Comparison of ENCODE assay signal across 5 cellular contexts in genomic region chrX:145823132-145823531, GRCh38. TPM values are rescaled to one million over a fixed set of nuclear protein-coding genes. Genes with fewer than 3 reads are reported as not detected.
"Had no signal": no experiment of that assay in that cellular context is flagged by ENCODE, and none has a peak within 500 bp of the region (broad histone marks: within the 10 kb centered on the region; RNA-seq: fewer than 3 reads in every experiment).

No MANE protein-coding gene starts in this region.

- H3K27ac Mint-ChIP-seq: GM23338, H9 had no signal

- DNase-seq: H9, HCEC 1CT, IMR-90 had no signal

- ATAC-seq: GM23338 had no signal

- H2AFZ ChIP-seq: GM23338 had no signal

RNA-seq across cellular contexts. Expression of gene SLITRK2, which starts 5.5 kb away (rescaled TPM):
- total RNA-seq: HT-29, IMR-90 had no signal
